9 cellular contexts compared by ENCODE assay signal in the genomic region with DNA sequence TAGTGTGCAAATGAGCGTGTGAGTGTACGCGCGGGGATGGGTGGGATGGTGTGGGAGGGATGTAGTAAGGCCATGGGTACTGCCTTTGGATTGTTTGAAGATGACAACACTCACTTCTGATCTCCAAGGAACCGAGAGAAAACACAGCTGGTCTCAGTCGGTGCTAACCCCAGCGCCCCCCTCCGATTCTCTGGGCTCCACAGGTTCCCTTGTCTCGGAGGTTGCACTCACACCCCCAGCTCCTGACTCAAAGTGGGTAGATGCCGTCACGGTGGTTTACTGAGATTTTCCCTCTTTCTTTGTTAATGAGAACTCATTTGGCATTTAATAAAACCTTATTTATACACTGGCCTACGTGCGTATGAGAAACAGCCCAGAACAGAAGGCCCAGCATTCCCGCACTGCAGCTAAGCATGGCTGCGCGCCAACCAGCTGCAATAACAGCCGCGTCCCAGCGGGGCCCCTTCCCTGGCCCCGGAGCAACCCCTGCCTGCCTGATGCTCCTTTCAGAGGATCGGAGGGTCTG. TPM values are rescaled to one million over a fixed set of nuclear protein-coding genes. Genes with fewer than 3 reads are reported as not detected.
DNase-seq lines count a peak whose midpoint lies in the region; ATAC-seq and TF ChIP-seq lines count a peak whose summit lies in the region.
"Had no signal": no experiment of that assay in that cellular context is flagged by ENCODE, and none has a peak within 500 bp of the region (broad histone marks: within the 10 kb centered on the region; RNA-seq: fewer than 3 reads in every experiment).

No MANE protein-coding gene starts in this region.

- peak overlapping the region; percentile 75 for H3K4me2 ChIP-seq in smooth muscle cell

- intact Hi-C loops in colonic mucosa (cut with DNase I) (no loop called here), left lung (cut with DNase I) (no loop called here)

- H2AFZ ChIP-seq in smooth muscle cell (ENCODE audit: low read depth): no peak overlapping the region

- 58% methylated on average over 21 of the region's 21 CpGs for WGBS in smooth muscle cell (ENCODE audit: low lambda C conversion rate)

- H3K27me3 ChIP-seq in colonic mucosa: no peaks in the 10 kb centered on the region
- H3K27me3 ChIP-seq in left lung: peaks cover 0 to 5% of the 10 kb centered on the region in 2 donors
- H3K27me3 ChIP-seq in smooth muscle cell (ENCODE audit: low read depth): no peaks in the 10 kb centered on the region

- H3K9ac ChIP-seq in colonic mucosa (ENCODE audit: low read depth in 2 of 2, low read length in 2 of 2) (no peak overlapping the region), smooth muscle cell (ENCODE audit: low read depth) (peak overlapping the region; percentile 76)

- peak; percentile 44 for DNase-seq in colonic mucosa
- peak in 1 of 2 donors; percentile 56 for DNase-seq in left lung
- no peak for DNase-seq in smooth muscle cell (lab: John Stamatoyannopoulos, UW; ENCODE audit: unreplicated experiment)
- DNase-seq in NCI-H2227 treated with DMSO at 0.1 percent for 48 hours (lab: John Stamatoyannopoulos, UW): no peak
- DNase-seq in MV-4-11 (lab: John Stamatoyannopoulos, UW): no peak
- no peak for DNase-seq in NCI-H2107 treated with DMSO at 0.1 percent for 48 hours (lab: John Stamatoyannopoulos, UW; ENCODE audit: unreplicated experiment)
- DNase-seq: effector CD8-positive, alpha-beta T cell had no signal

- peak; percentile 50 for ATAC-seq in left lung
- ATAC-seq in GM21515 (IDR thresholded peaks at IDR 0.05; ENCODE audit: unreplicated experiment): no peak

- H3K4me3 ChIP-seq in HEK293 (ENCODE audit: low read depth, low read length) (no peak overlapping the region), colonic mucosa (no peak overlapping the region), left lung (no peak overlapping the region), smooth muscle cell (no peak overlapping the region)

- no peaks in the 10 kb centered on the region for H4K20me1 ChIP-seq in smooth muscle cell (ENCODE audit: low read depth)

- H3F3A ChIP-seq in smooth muscle cell (ENCODE audit: low read depth): peaks cover 34% of the 10 kb centered on the region

- H3K9me3 ChIP-seq in HEK293 (ENCODE audit: control insufficient read depth, insufficient read depth, low read depth, low read length) (no peaks in the 10 kb centered on the region), colonic mucosa (no peaks in the 10 kb centered on the region), left lung (no peaks in the 10 kb centered on the region), smooth muscle cell (replicated peaks; ENCODE audit: low read depth) (no peaks in the 10 kb centered on the region)

- CTCF ChIA-PET in HEK293 (lab: Yijun Ruan, JAX): interaction anchor here (0.9 to 1.2 kb wide), 2 partner anchors 34 to 70 kb away, joined by 3 to 4 read pairs; no protein-coding TSS in a partner anchor

- H3K79me2 ChIP-seq in smooth muscle cell (ENCODE audit: low read depth): no peaks in the 10 kb centered on the region

- H3K4me1 ChIP-seq in HEK293 (ENCODE audit: control insufficient read depth, insufficient read depth, low read length) (peaks cover 2% of the 10 kb centered on the region; the same call in 1 of the 2 replicates), colonic mucosa (no peaks in the 10 kb centered on the region), left lung (peaks cover 16 to 30% of the 10 kb centered on the region in 2 donors), smooth muscle cell (ENCODE audit: low read depth) (peaks cover 34% of the 10 kb centered on the region)

- POLR2A ChIA-PET in HEK293 (lab: Yijun Ruan, JAX): no interaction called here

- no peaks in the 10 kb centered on the region for H3K36me3 ChIP-seq in HEK293 (ENCODE audit: control insufficient read depth in 2 of 2, insufficient read depth in 1 of 2, low read length in 2 of 2)
- no peaks in the 10 kb centered on the region for H3K36me3 ChIP-seq in colonic mucosa
- H3K36me3 ChIP-seq in left lung: no peaks in the 10 kb centered on the region
- H3K36me3 ChIP-seq in smooth muscle cell (ENCODE audit: low read depth): no peaks in the 10 kb centered on the region

- H3K27ac ChIP-seq in HEK293 (ENCODE audit: extremely low read depth, low read depth, low read length) (no peak overlapping the region), colonic mucosa (peak overlapping the region; percentile 63), left lung (peak overlapping the region; percentile 71 to 74), smooth muscle cell (ENCODE audit: low read depth) (peak overlapping the region; percentile 93)

- TF ChIP-seq CTCF in HEK293 (tag by site-specific recombination; IDR thresholded peaks at IDR 0.05): no peak
- no peak for TF ChIP-seq CTCF in colonic mucosa (IDR thresholded peaks at IDR 0.05)
- no peak for TF ChIP-seq CTCF in left lung (IDR thresholded peaks at IDR 0.05)
- no peak for TF ChIP-seq CTCF in smooth muscle cell (IDR thresholded peaks at IDR 0.05; ENCODE audit: borderline replicate concordance, insufficient read depth, poor library complexity, severe bottlenecking)

TF ChIP-seq in HEK293, 187 proteins besides CTCF, POLR2A, EP300 and RAD21 (continues in another document):
- TF ChIP-seq ZNF600 (tag by site-specific recombination; IDR thresholded peaks at IDR 0.05): peak; percentile 57; the same call in 1 of the 2 replicates
- peak; percentile 76 for TF ChIP-seq ZSCAN30 (tag by site-specific recombination; IDR thresholded peaks at IDR 0.05)
- TF ChIP-seq ZNF302 (tag by site-specific recombination; IDR thresholded peaks at IDR 0.05; ENCODE audit: low read depth): no peak
- TF ChIP-seq ZFHX2 (tag by site-specific recombination; conservative IDR thresholded peaks at IDR 0.05): peak; percentile 64
- peak; percentile 83 for TF ChIP-seq ZXDB (tag by site-specific recombination; IDR thresholded peaks at IDR 0.05)
- TF ChIP-seq, protein P1, sequence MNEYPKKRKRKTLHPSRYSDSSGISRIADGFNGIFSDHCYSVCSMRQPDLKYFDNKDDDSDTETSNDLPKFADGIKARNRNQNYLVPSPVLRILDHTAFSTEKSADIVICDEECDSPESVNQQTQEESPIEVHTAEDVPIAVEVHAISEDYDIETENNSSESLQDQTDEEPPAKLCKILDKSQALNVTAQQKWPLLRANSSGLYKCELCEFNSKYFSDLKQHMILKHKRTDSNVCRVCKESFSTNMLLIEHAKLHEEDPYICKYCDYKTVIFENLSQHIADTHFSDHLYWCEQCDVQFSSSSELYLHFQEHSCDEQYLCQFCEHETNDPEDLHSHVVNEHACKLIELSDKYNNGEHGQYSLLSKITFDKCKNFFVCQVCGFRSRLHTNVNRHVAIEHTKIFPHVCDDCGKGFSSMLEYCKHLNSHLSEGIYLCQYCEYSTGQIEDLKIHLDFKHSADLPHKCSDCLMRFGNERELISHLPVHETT (tag by site-specific recombination; IDR thresholded peaks at IDR 0.05): no peak
- TF ChIP-seq FEZF1 (tag by site-specific recombination; IDR thresholded peaks at IDR 0.05): peak; percentile 77
- no peak for TF ChIP-seq ZNF133 (tag by site-specific recombination; IDR thresholded peaks at IDR 0.05)
- 0 out of 2 replicates have a peak, but pooled peaks have one; percentile 18 for TF ChIP-seq OSR2 (tag by site-specific recombination; IDR thresholded peaks at IDR 0.05)
- no peak for TF ChIP-seq WT1 (tag by site-specific recombination; IDR thresholded peaks at IDR 0.05)
- TF ChIP-seq, protein P2, sequence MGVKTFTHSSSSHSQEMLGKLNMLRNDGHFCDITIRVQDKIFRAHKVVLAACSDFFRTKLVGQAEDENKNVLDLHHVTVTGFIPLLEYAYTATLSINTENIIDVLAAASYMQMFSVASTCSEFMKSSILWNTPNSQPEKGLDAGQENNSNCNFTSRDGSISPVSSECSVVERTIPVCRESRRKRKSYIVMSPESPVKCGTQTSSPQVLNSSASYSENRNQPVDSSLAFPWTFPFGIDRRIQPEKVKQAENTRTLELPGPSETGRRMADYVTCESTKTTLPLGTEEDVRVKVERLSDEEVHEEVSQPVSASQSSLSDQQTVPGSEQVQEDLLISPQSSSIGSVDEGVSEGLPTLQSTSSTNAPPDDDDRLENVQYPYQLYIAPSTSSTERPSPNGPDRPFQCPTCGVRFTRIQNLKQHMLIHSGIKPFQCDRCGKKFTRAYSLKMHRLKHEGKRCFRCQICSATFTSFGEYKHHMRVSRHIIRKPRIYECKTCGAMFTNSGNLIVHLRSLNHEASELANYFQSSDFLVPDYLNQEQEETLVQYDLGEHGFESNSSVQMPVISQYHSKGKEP (tag by site-specific recombination; IDR thresholded peaks at IDR 0.05): peak; percentile 97
- 0 out of 2 replicates have a peak, but pooled peaks have one; percentile 6 for TF ChIP-seq ZNF768 (tag by site-specific recombination; IDR thresholded peaks at IDR 0.05)
- peak; percentile 86 for TF ChIP-seq ZNF341 (tag by site-specific recombination; IDR thresholded peaks at IDR 0.05; ENCODE audit: low read depth)
- TF ChIP-seq, protein P3, sequence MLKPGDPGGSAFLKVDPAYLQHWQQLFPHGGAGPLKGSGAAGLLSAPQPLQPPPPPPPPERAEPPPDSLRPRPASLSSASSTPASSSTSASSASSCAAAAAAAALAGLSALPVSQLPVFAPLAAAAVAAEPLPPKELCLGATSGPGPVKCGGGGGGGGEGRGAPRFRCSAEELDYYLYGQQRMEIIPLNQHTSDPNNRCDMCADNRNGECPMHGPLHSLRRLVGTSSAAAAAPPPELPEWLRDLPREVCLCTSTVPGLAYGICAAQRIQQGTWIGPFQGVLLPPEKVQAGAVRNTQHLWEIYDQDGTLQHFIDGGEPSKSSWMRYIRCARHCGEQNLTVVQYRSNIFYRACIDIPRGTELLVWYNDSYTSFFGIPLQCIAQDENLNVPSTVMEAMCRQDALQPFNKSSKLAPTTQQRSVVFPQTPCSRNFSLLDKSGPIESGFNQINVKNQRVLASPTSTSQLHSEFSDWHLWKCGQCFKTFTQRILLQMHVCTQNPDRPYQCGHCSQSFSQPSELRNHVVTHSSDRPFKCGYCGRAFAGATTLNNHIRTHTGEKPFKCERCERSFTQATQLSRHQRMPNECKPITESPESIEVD (tag by site-specific recombination; IDR thresholded peaks at IDR 0.05): peak; percentile 26; the same call in 1 of the 2 replicates
- TF ChIP-seq SCRT1 (tag by site-specific recombination; IDR thresholded peaks at IDR 0.05; ENCODE audit: borderline replicate concordance): 0 out of 2 replicates have a peak, but pooled peaks have one; percentile 24
- TF ChIP-seq MZF1 (tag by site-specific recombination; IDR thresholded peaks at IDR 0.05; ENCODE audit: borderline replicate concordance): no peak

RNA-seq across cellular contexts. Expression of a gene that starts 25.8 kb away (rescaled TPM):
- total RNA-seq in colonic mucosa (under 1 TPM; 0.02 to 0.27 TPM), left lung (1 to 10 TPM; 1.7 to 2.7 TPM), smooth muscle cell (0.99 and 1.5 TPM in 2 replicates)
- polyA plus RNA-seq in smooth muscle cell: 0.46 and 1.6 TPM in 2 replicates
